ENCODE assay signal across 13 cellular contexts in genomic region chr11:34331329-34331728, GRCh38. TPM values are rescaled to one million over a fixed set of nuclear protein-coding genes. Genes with fewer than 3 reads are reported as not detected.
DNase-seq lines count a peak whose midpoint lies in the region; ATAC-seq and TF ChIP-seq lines count a peak whose summit lies in the region.
"Had no signal": no experiment of that assay in that cellular context is flagged by ENCODE, and none has a peak within 500 bp of the region (broad histone marks: within the 10 kb centered on the region; RNA-seq: fewer than 3 reads in every experiment).

No MANE protein-coding gene starts in this region.

- DNase-seq in NCI-H345 (lab: John Stamatoyannopoulos, UW) (peak; percentile 53), NCI-H345 treated with DMSO at 0.1 percent for 48 hours (lab: John Stamatoyannopoulos, UW; ENCODE audit: unreplicated experiment) (no peak), NCI-H446 (lab: John Stamatoyannopoulos, UW) (peak; percentile 89 to 92), cardiac fibroblast (ENCODE audit: low read depth in 2 of 2) (peak; percentile 67 to 82), thoracic aorta (ENCODE audit: low spot score) (peak; percentile 57), activated T-cell treated with anti-CD3 and anti-CD28 coated beads for 4 hours (no peak)
- DNase-seq: activated CD4-positive, CD25-positive, alpha-beta regulatory T cell treated with anti-CD3 and anti-CD28 coated beads, Interleukin-2, amount 50 U/mL, for 72 hours; AML-193; effector CD8-positive, alpha-beta T cell; Peyer's patch; upper lobe of right lung had no signal

- H3K4me3 ChIP-seq in cardiac fibroblast (replicated peaks in 1 of 2; ENCODE audit: low read depth in 2 of 2, low read length in 2 of 2) (no peak overlapping the region), thoracic aorta (no peak overlapping the region)
- H3K4me3 ChIP-seq: Peyer's patch, upper lobe of right lung had no signal

- no peaks in the 10 kb centered on the region for H3K36me3 ChIP-seq in thoracic aorta
- H3K36me3 ChIP-seq: Peyer's patch, upper lobe of right lung had no signal

- ATAC-seq in thoracic aorta (ENCODE audit: insufficient number of reproducible peaks, low FRiP score, low read depth) (peak; percentile 73), HG03280 (IDR thresholded peaks at IDR 0.05; ENCODE audit: unreplicated experiment) (no peak), GM18498 (IDR thresholded peaks at IDR 0.05; ENCODE audit: unreplicated experiment) (no peak)

- TF ChIP-seq CTCF in cardiac fibroblast (IDR thresholded peaks at IDR 0.05; ENCODE audit: low read depth, low read length) (no peak), thoracic aorta (IDR thresholded peaks at IDR 0.05) (no peak)

- H3K9me3 ChIP-seq in thoracic aorta = no peaks in the 10 kb centered on the region
- H3K9me3 ChIP-seq: Peyer's patch, upper lobe of right lung had no signal

- no peaks in the 10 kb centered on the region for H3K27me3 ChIP-seq in thoracic aorta (replicated peaks; ENCODE audit: insufficient read depth)
- H3K27me3 ChIP-seq: Peyer's patch, upper lobe of right lung had no signal

- H3K4me1 ChIP-seq in thoracic aorta (ENCODE audit: control insufficient read depth in 1 of 2, low read depth in 2 of 2) = peaks cover 37 to 82% of the 10 kb centered on the region in 2 donors

- H3K27ac ChIP-seq in thoracic aorta = peak overlapping the region; percentile 66 to 69
- H3K27ac ChIP-seq: Peyer's patch, upper lobe of right lung had no signal

RNA-seq across cellular contexts. Expression of gene ABTB2, which starts 26.5 kb away (rescaled TPM):
- 10 to 100 TPM; 12.3 to 31.0 TPM for total RNA-seq in thoracic aorta

Comparison
In these comparisons a context has a peak if more than half of its experiments do, and no peak if none do; other contexts are left out.
1. DNase-seq: peak in NCI-H345 (single experiment), NCI-H446 (2 of 2), cardiac fibroblast (2 of 2) and thoracic aorta (single experiment); none in NCI-H345 treated with DMSO at 0.1 percent for 48 hours (single experiment) and activated T-cell treated with anti-CD3 and anti-CD28 coated beads for 4 hours (single experiment).